19 cellular contexts compared by ENCODE assay signal in genomic region chr1:53323316-53323715, GRCh38. TPM values are rescaled to one million over a fixed set of nuclear protein-coding genes. Genes with fewer than 3 reads are reported as not detected.
DNase-seq lines count a peak whose midpoint lies in the region; ATAC-seq and TF ChIP-seq lines count a peak whose summit lies in the region.
"Had no signal": no experiment of that assay in that cellular context is flagged by ENCODE, and none has a peak within 500 bp of the region (broad histone marks: within the 10 kb centered on the region; RNA-seq: fewer than 3 reads in every experiment).

No MANE protein-coding gene starts in this region.

- H3K27ac Mint-ChIP-seq in brain = peak overlapping the region; percentile 21 to 80 (median 67)
- H3K27ac Mint-ChIP-seq: B cell had no signal

- H2BK120ac ChIP-seq in neuronal stem cell (ENCODE audit: low read depth, low read length) = no peak overlapping the region

- no peak overlapping the region for H3K18ac ChIP-seq in neuronal stem cell (ENCODE audit: low read length)

- H3K4me3 ChIP-seq in BE2C (ENCODE audit: low read depth, low read length) (no peak overlapping the region), BLaER1 (no peak overlapping the region), neuronal stem cell (ENCODE audit: low read length in 2 of 2) (no peak overlapping the region)
- H3K4me3 ChIP-seq: GM12878 had no signal

- H3K27me3 ChIP-seq in BE2C (no peaks in the 10 kb centered on the region), BLaER1 (no peaks in the 10 kb centered on the region), neuronal stem cell (ENCODE audit: control insufficient read depth in 3 of 3, insufficient read depth in 3 of 3, low read depth in 1 of 3, low read length in 3 of 3) (no peaks in the 10 kb centered on the region)

- no peak overlapping the region for H4K8ac ChIP-seq in neuronal stem cell (ENCODE audit: low read depth, low read length)

- peaks cover 25% of the 10 kb centered on the region for H3K36me3 Mint-ChIP-seq in brain

- peak overlapping the region; percentile 10 for H3K23ac ChIP-seq in neuronal stem cell (ENCODE audit: low read depth, low read length, poor library complexity)

- H3K4me2 ChIP-seq in BLaER1 (peak overlapping the region; percentile 97), neuronal stem cell (ENCODE audit: insufficient read depth, low read length, poor library complexity, severe bottlenecking) (no peak overlapping the region)

- peak overlapping the region; percentile 55 for H3K27ac ChIP-seq in BLaER1
- no peak overlapping the region for H3K27ac ChIP-seq in neuronal stem cell (replicated peaks; ENCODE audit: low read length)

- TF ChIP-seq CTCF in BE2C (IDR thresholded peaks at IDR 0.05; ENCODE audit: low read depth, low read length) = no peak
- no peak for TF ChIP-seq CTCF in brain (conservative IDR thresholded peaks at IDR 0.05)

- peaks cover 6% of the 10 kb centered on the region for H3K79me1 ChIP-seq in neuronal stem cell (ENCODE audit: low read depth, low read length)

- H2BK12ac ChIP-seq in neuronal stem cell (ENCODE audit: low read length) = no peak overlapping the region

- peaks cover 0 to 7% (median 0%) of the 10 kb centered on the region in 5 experiments for H3K9me3 Mint-ChIP-seq in brain
- H3K9me3 Mint-ChIP-seq: CD8-positive, alpha-beta memory T cell had no signal

- no peak overlapping the region for H4K91ac ChIP-seq in neuronal stem cell (ENCODE audit: low read depth, low read length, poor library complexity)

- no peak overlapping the region for H2BK5ac ChIP-seq in neuronal stem cell (ENCODE audit: low read length)

- H2AK5ac ChIP-seq in neuronal stem cell (ENCODE audit: low read depth, low read length) = no peak overlapping the region

- H3K4me1 Mint-ChIP-seq in brain = peaks cover 82% of the 10 kb centered on the region

- no CpG with 5 or more reads among the region's 11 CpGs for WGBS in neuronal stem cell (ENCODE audit: extremely low coverage in 2 of 2, insufficient read length in 2 of 2, insufficient replicate concordance in 1 of 2), 2 donors

- H3K4me3 Mint-ChIP-seq in brain = no peak overlapping the region
- H3K4me3 Mint-ChIP-seq: B cell had no signal

- H3K4me1 ChIP-seq in BE2C (no peaks in the 10 kb centered on the region), BLaER1 (peaks cover 76% of the 10 kb centered on the region), neuronal stem cell (ENCODE audit: control insufficient read depth in 2 of 2, insufficient read depth in 1 of 2, low read depth in 1 of 2, low read length in 2 of 2) (peaks cover 6 to 9% of the 10 kb centered on the region in 2 donors)

- H3K9me3 ChIP-seq in BE2C (no peaks in the 10 kb centered on the region), BLaER1 (no peaks in the 10 kb centered on the region), neuronal stem cell (replicated peaks in 1 of 2; ENCODE audit: control insufficient read depth in 2 of 2, insufficient read depth in 1 of 2, low read depth in 1 of 2, low read length in 2 of 2) (no peaks in the 10 kb centered on the region)

- H3K14ac ChIP-seq in neuronal stem cell (ENCODE audit: low read length) = no peak overlapping the region

- no peak overlapping the region for H3K4ac ChIP-seq in neuronal stem cell (ENCODE audit: low read length)

- ATAC-seq in HG03342 (IDR thresholded peaks at IDR 0.05; ENCODE audit: unreplicated experiment) = no peak
- ATAC-seq: GM12878, PC-3 had no signal

- H4K20me1 ChIP-seq in BLaER1 = peaks cover 77% of the 10 kb centered on the region

- H2BK15ac ChIP-seq in neuronal stem cell (ENCODE audit: low read length) = no peak overlapping the region

- H3K36me3 ChIP-seq in BE2C = peaks cover 16% of the 10 kb centered on the region; the same call in 1 of the 2 replicates
- peaks cover 54% of the 10 kb centered on the region for H3K36me3 ChIP-seq in BLaER1
- peaks cover 31 to 72% of the 10 kb centered on the region in 2 donors for H3K36me3 ChIP-seq in neuronal stem cell (replicated peaks in 1 of 2; ENCODE audit: control insufficient read depth in 2 of 2, insufficient read depth in 2 of 2, low read length in 2 of 2)

- H3K27me3 Mint-ChIP-seq in brain = peaks cover 12% of the 10 kb centered on the region
- H3K27me3 Mint-ChIP-seq: B cell; CD8-positive, alpha-beta memory T cell had no signal

- H3K9ac ChIP-seq in BLaER1 (peak overlapping the region; percentile 26; the same call in 1 of the 2 replicates), neuronal stem cell (ENCODE audit: low read depth, low read length, poor library complexity) (no peak overlapping the region)

- DNase-seq in BE2C (peak; percentile 0), neuronal stem cell (ENCODE audit: low spot score) (no peak), midbrain (lab: John Stamatoyannopoulos, UW) (no peak)
- DNase-seq in stimulated activated CD8-positive, alpha-beta memory T cell treated with anti-CD3 and anti-CD28 coated beads, Interleukin-4, amount 100 ng/mL, for 48 hours = no peak
- DNase-seq: CD8-positive, alpha-beta memory T cell; DMS79 treated with DMSO at 0.1 percent for 48 hours; GOT3; KG1; NCI-H1048; NCI-H1436 treated with DMSO at 0.1 percent for 48 hours; NCI-H2029 treated with DMSO at 0.1 percent for 48 hours; NCI-H2171 treated with DMSO at 0.1 percent for 48 hours; NCI-H748 treated with DMSO at 0.1 percent for 48 hours; PC-3 had no signal

- H2AFZ ChIP-seq in neuronal stem cell (ENCODE audit: low read length) = no peak overlapping the region

RNA-seq across cellular contexts. Expression of gene LRP8, which starts 4.6 kb away (rescaled TPM):
- polyA plus RNA-seq in BE2C (2012; ENCODE audit: insufficient read depth, insufficient read length, low read depth) = 24.0 TPM
- 17.4 TPM for polyA plus RNA-seq in brain (ENCODE audit: insufficient read depth, low read depth, low replicate concordance)
- polyA plus RNA-seq in neuronal stem cell (2013, experiment 1 of 2) = 23.6 TPM
- polyA plus RNA-seq in neuronal stem cell (2013, experiment 2 of 2) = 22.6 TPM
